9 cellular contexts compared by ENCODE assay signal in the genomic region with DNA sequence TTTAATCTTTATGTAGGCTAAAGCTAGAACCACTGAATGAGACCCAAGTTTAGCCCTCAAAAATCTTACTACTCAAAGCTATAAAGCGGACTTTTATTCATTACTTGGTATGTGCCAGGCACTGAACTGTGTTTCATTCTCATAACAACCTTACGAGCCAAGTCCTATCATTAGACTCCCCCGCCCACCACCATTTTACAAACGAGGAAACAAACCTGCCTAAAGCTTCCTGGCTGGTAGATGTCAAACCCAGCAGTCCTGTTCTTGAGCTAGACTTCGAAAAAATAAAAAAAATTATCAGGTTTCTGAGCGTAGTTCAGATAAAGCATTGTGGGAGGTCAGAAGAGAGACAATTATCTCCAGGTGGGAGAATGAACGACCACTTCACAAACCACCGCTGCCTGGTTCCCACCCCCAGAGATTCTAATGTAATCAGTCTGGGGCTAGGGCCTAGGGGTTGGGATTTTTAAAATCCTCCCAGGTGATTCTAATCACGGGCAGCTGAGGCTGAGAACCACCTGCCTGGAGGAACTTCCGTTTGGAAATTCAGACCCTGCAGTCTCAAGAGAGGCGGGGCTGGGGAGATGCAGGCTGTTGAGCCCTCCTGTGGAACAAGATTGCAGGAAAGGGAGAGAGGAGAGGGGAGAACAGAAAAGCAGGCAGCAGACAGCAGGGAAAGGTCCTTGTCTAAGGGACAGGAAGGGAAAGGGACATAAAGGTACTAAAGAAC. TPM values are rescaled to one million over a fixed set of nuclear protein-coding genes. Genes with fewer than 3 reads are reported as not detected.
DNase-seq lines count a peak whose midpoint lies in the region; ATAC-seq and TF ChIP-seq lines count a peak whose summit lies in the region.
"Had no signal": no experiment of that assay in that cellular context is flagged by ENCODE, and none has a peak within 500 bp of the region (broad histone marks: within the 10 kb centered on the region; RNA-seq: fewer than 3 reads in every experiment).

No MANE protein-coding gene starts in this region.

- H3K27me3 ChIP-seq in transverse colon, result no peaks in the 10 kb centered on the region
- no peaks in the 10 kb centered on the region for H3K27me3 ChIP-seq in CD8-positive, alpha-beta T cell (ENCODE audit: insufficient read depth, low read length)

- no peaks in the 10 kb centered on the region for H3K36me3 ChIP-seq in transverse colon
- H3K36me3 ChIP-seq in CD8-positive, alpha-beta T cell (ENCODE audit: insufficient read depth, low read length), result no peaks in the 10 kb centered on the region

- TF ChIP-seq EP300 in transverse colon (IDR thresholded peaks at IDR 0.05; ENCODE audit: low read depth), result no peak

- no peaks in the 10 kb centered on the region for H3K9me3 Mint-ChIP-seq in CD8-positive, alpha-beta T cell

- in situ Hi-C loops in transverse colon (cut with MboI; ENCODE audit: low pct_ligation_motif_present in 1 of 4, low pct_unique_long_range_greater_than_20kb in 1 of 4, low sequenced_read_pairs in 3 of 4), result no loop called here

- H3K4me1 Mint-ChIP-seq in CD8-positive, alpha-beta T cell (ENCODE audit: low read depth), result peaks cover 2% of the 10 kb centered on the region

- H3K4me3 ChIP-seq in WI38 (ENCODE audit: low read depth, low read length), result peak overlapping the region; percentile 19; the same call in 1 of the 2 replicates
- H3K4me3 ChIP-seq in transverse colon, result peak overlapping the region in 1 of 4 donors; percentile 1
- no peak overlapping the region for H3K4me3 ChIP-seq in CD8-positive, alpha-beta T cell (ENCODE audit: low read depth, low read length)

- H3K4me1 ChIP-seq in transverse colon, result peaks cover 15 to 44% (median 31%) of the 10 kb centered on the region in 4 donors
- H3K4me1 ChIP-seq in CD8-positive, alpha-beta T cell (ENCODE audit: insufficient read depth, low read length), result no peaks in the 10 kb centered on the region

- H3K9me3 ChIP-seq in transverse colon, result no peaks in the 10 kb centered on the region
- H3K9me3 ChIP-seq in CD8-positive, alpha-beta T cell (ENCODE audit: low read length), result no peaks in the 10 kb centered on the region

- H3K27ac ChIP-seq in transverse colon, result peak overlapping the region; percentile 80 to 90 (median 88)
- no peak overlapping the region for H3K27ac ChIP-seq in CD8-positive, alpha-beta T cell (ENCODE audit: low read depth, low read length)

- peaks cover 1% of the 10 kb centered on the region for H3K27me3 Mint-ChIP-seq in CD8-positive, alpha-beta T cell (ENCODE audit: low read depth)

- intact Hi-C loops in left colon (cut with DNase I, micrococcal nuclease) (loop anchor here in 1 of 2 donors (5.0 kb wide), 1 partner anchor 242 kb away; a partner anchor contains a TSS), transverse colon (cut with DNase I; ENCODE audit: low total_unique reads) (no loop called here)
- intact Hi-C loops in CD8-positive, alpha-beta T cell (cut with DNase I, micrococcal nuclease), result no loop called here

- DNase-seq in NCI-H748 (lab: John Stamatoyannopoulos, UW; ENCODE audit: unreplicated experiment) (peak; percentile 37), NCI-H748 treated with DMSO at 0.1 percent for 48 hours (lab: John Stamatoyannopoulos, UW) (no peak), left colon (no peak), transverse colon (peak; percentile 41), GM03348 (ENCODE audit: low spot score) (no peak)
- DNase-seq in CD8-positive, alpha-beta T cell, result no peak
- DNase-seq: NCI-H1694 treated with DMSO at 0.1 percent for 48 hours had no signal

- H3K4me3 Mint-ChIP-seq in CD8-positive, alpha-beta T cell, result no peak overlapping the region

- H3K27ac Mint-ChIP-seq in CD8-positive, alpha-beta T cell, result no peak overlapping the region

- TF ChIP-seq CTCF in WI38 (IDR thresholded peaks at IDR 0.05; ENCODE audit: low read depth, low read length), result no peak
- no peak for TF ChIP-seq CTCF in transverse colon (IDR thresholded peaks at IDR 0.05)
- no peak for TF ChIP-seq CTCF in CD8-positive, alpha-beta T cell (IDR thresholded peaks at IDR 0.05)

- ATAC-seq in left colon (peak; percentile 54), GM18517 (IDR thresholded peaks at IDR 0.05; ENCODE audit: unreplicated experiment) (no peak)
- no peak for ATAC-seq in CD8-positive, alpha-beta T cell

- POLR2A ChIA-PET in CD8-positive, alpha-beta T cell (lab: Charles Lee), result no interaction called here

- TF ChIP-seq POLR2A in transverse colon (IDR thresholded peaks at IDR 0.05), result no peak

- 40 to 43% methylated on average over 6 to 11 of the region's 11 CpGs for WGBS in transverse colon (ENCODE audit: low coverage in 1 of 2), 2 donors

- H3K36me3 Mint-ChIP-seq in CD8-positive, alpha-beta T cell, result no peaks in the 10 kb centered on the region

- CTCF ChIA-PET in CD8-positive, alpha-beta T cell (lab: Charles Lee), result interaction anchor here (1.1 to 1.4 kb wide), 2 partner anchors 41 to 451 kb away, joined by 3 read pairs; no protein-coding TSS in a partner anchor

RNA-seq across cellular contexts. Expression of a gene that starts 8.6 kb away (rescaled TPM):
- total RNA-seq in left colon, result 100 to 1,000 TPM; 106 to 124 TPM
- total RNA-seq in transverse colon, result 100 to 1,000 TPM; 119 to 199 (median 181) TPM
- 1 to 10 TPM; 4.4 to 5.0 TPM for total RNA-seq in CD8-positive, alpha-beta T cell

Comparison
In these comparisons a context has a peak if more than half of its experiments do, and no peak if none do; other contexts are left out.
1. DNase-seq: peak in NCI-H748 (single experiment) and transverse colon (single experiment); none in NCI-H748 treated with DMSO at 0.1 percent for 48 hours (single experiment), left colon (0 of 2), CD8-positive, alpha-beta T cell (0 of 7) and GM03348 (single experiment).
2. RNA of a gene that starts 8.6 kb away (total RNA-seq): 119 to 199 TPM in transverse colon and 106 to 124 TPM in left colon; 4.4 to 5.0 TPM in CD8-positive, alpha-beta T cell; every median in the first group is over 10 times any median in the second.